ENCODE assay signal across 8 cellular contexts in the genomic region with DNA sequence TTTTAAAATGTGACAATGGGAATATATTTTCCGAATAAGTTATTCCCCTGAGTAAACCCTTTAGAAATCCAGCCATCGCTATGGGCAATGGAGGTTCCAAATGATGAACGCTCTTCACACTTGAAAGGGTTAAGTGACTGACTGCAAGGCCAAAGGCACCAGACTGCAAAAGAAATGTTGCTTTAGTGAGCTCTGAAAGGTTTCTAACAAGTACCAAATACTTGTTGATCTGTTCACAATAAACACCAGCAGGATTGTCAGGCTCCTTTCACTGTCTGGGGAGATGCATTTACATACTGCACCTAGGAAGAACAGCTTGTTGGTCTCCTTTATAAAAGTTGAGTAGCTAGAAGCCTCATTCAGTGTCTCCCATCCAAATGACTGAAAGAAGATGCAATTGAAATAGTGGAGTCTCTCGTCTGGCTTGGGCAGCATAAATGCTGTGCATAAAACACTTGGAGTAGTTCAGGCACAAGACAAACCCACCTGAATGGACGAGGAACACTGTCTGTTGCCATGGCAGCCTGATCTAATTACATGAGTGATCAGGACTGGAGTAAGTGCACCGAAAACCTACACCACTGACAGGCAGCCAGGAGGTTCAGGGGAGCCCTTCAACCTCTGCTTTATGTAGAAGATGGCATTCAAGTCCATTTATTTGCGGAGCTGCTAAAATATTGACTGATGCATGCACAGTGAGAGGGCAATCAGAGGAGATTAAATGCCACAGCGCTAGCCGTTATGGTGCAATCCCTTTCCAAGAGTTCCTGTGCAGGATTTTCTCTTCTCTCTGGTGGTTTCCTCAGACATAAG. TPM values are rescaled to one million over a fixed set of nuclear protein-coding genes. Genes with fewer than 3 reads are reported as not detected.
DNase-seq lines count a peak whose midpoint lies in the region; ATAC-seq and TF ChIP-seq lines count a peak whose summit lies in the region.

No MANE protein-coding gene starts in this region.

- peaks cover 38% of the 10 kb centered on the region for H3K36me3 Mint-ChIP-seq in T-helper 1 cell treated with Interleukin-12 subunit alpha and Interleukin-12 subunit beta and Interleukin-4 antibody, amounts not matched to agents 30 μg/mL and 1 μg/mL, for 36 hours (ENCODE audit: low read depth)

- DNase-seq in heart right ventricle (no peak), Right ventricle myocardium inferior (ENCODE audit: missing footprints) (no peak), fibroblast of mammary gland (ENCODE audit: low read depth) (peak; percentile 34), renal cortical epithelial cell (ENCODE audit: low read depth) (peak; percentile 30)

- H3K4me1 ChIP-seq in heart right ventricle, result peaks cover 0 to 70% (median 63%) of the 10 kb centered on the region in 9 donors

- ATAC-seq in heart right ventricle (no peak), Right ventricle myocardium inferior (no peak), GM19324 (IDR thresholded peaks at IDR 0.05; ENCODE audit: low FRiP score, unreplicated experiment) (no peak), GM18867 (IDR thresholded peaks at IDR 0.05; ENCODE audit: unreplicated experiment) (no peak), GM19328 (IDR thresholded peaks at IDR 0.05; ENCODE audit: unreplicated experiment) (no peak)

- peaks cover 56% of the 10 kb centered on the region for H3K4me1 Mint-ChIP-seq in T-helper 1 cell treated with Interleukin-12 subunit alpha and Interleukin-12 subunit beta and Interleukin-4 antibody, amounts not matched to agents 30 μg/mL and 1 μg/mL, for 36 hours (ENCODE audit: low read depth)

- peaks cover 0 to 6% (median 0%) of the 10 kb centered on the region in 9 donors for H3K36me3 ChIP-seq in heart right ventricle

- H3K27ac ChIP-seq in heart right ventricle, result peak overlapping the region in 9 of 10 donors; percentile 98 to 99 (median 99)

- H3K27ac Mint-ChIP-seq in T-helper 1 cell treated with Interleukin-12 subunit alpha and Interleukin-12 subunit beta and Interleukin-4 antibody, amounts not matched to agents 30 μg/mL and 1 μg/mL, for 36 hours, result peak overlapping the region; percentile 87

- no peaks in the 10 kb centered on the region for H3K9me3 Mint-ChIP-seq in T-helper 1 cell treated with Interleukin-12 subunit alpha and Interleukin-12 subunit beta and Interleukin-4 antibody, amounts not matched to agents 30 μg/mL and 1 μg/mL, for 36 hours

- H3K9me3 ChIP-seq in heart right ventricle, result no peaks in the 10 kb centered on the region

- H3K27me3 ChIP-seq in heart right ventricle, result no peaks in the 10 kb centered on the region

- no peaks in the 10 kb centered on the region for H3K27me3 Mint-ChIP-seq in T-helper 1 cell treated with Interleukin-12 subunit alpha and Interleukin-12 subunit beta and Interleukin-4 antibody, amounts not matched to agents 30 μg/mL and 1 μg/mL, for 36 hours (ENCODE audit: low read depth)

- no peak for TF ChIP-seq CTCF in heart right ventricle (IDR thresholded peaks at IDR 0.05)
- no peak for TF ChIP-seq CTCF in fibroblast of mammary gland (conservative IDR thresholded peaks at IDR 0.05; ENCODE audit: control insufficient read depth, insufficient read depth, low read depth, low read length)

- peak overlapping the region in 8 of 10 donors; percentile 67 to 90 (median 86) for H3K4me3 ChIP-seq in heart right ventricle
- peak overlapping the region; percentile 70 for H3K4me3 ChIP-seq in fibroblast of mammary gland (ENCODE audit: control insufficient read depth, low read depth, low read length)

- 36 to 38% methylated on average over 9 of the region's 9 CpGs for WGBS in heart right ventricle, 2 donors

- H3K4me3 Mint-ChIP-seq in T-helper 1 cell treated with Interleukin-12 subunit alpha and Interleukin-12 subunit beta and Interleukin-4 antibody, amounts not matched to agents 30 μg/mL and 1 μg/mL, for 36 hours, result peak overlapping the region; percentile 92

- intact Hi-C loops in heart right ventricle (cut with DNase I), result loop anchor here in 5 of 10 donors (2.0 to 10.0 kb wide), 6 partner anchors 74 to 246 kb away; no protein-coding TSS in a partner anchor
- intact Hi-C loops in Right ventricle myocardium inferior (cut with DNase I), result loop anchor here (5.0 kb wide), 1 partner anchor 86 kb away; no protein-coding TSS in a partner anchor

RNA-seq across cellular contexts. Expression of gene ATXN1, which starts 2.9 kb away (rescaled TPM):
- total RNA-seq in heart right ventricle, result 10 to 100 TPM; 26.8 to 46.5 (median 41.1) TPM
- polyA plus RNA-seq in heart right ventricle, result 1 to 10 TPM; 4.1 to 7.5 TPM
- total RNA-seq in Right ventricle myocardium inferior, result 42.5 TPM
- total RNA-seq in renal cortical epithelial cell, result 14.4 and 27.2 TPM in 2 replicates

Comparison
In these comparisons a context has a peak if more than half of its experiments do, and no peak if none do; other contexts are left out.
1. DNase-seq: peak in fibroblast of mammary gland (single experiment) and renal cortical epithelial cell (single experiment); none in heart right ventricle (0 of 2) and Right ventricle myocardium inferior (single experiment).